In genomic region chr4:135316266-135316779, GRCh38 we compare ENCODE assay signal across 16 cellular contexts.
"Had no signal": no experiment of that assay in that cellular context is flagged by ENCODE, and none has a peak within 500 bp of the region (broad histone marks: within the 10 kb centered on the region; RNA-seq: fewer than 3 reads in every experiment).

No MANE protein-coding gene starts in this region.

- H3K27ac ChIP-seq: foreskin keratinocyte, lower lobe of right lung, sigmoid colon, testis, upper lobe of left lung, WERI-Rb-1 had no signal

- H3K4me1 ChIP-seq: foreskin keratinocyte, lower lobe of right lung, sigmoid colon, testis, upper lobe of left lung had no signal

- ATAC-seq: activated T-cell treated with anti-CD3 and anti-CD28 coated beads, Interleukin-2, amount 50 U/mL, for 72 hours; foreskin keratinocyte; left colon; lower lobe of right lung; stimulated activated effector memory CD8-positive, alpha-beta T cell treated with anti-CD3 and anti-CD28 coated beads, Interleukin-12 subunit alpha, Interleukin-12 subunit beta, amount 100 ng/mL, for 72 hours; T-cell had no signal

- H3K36me3 ChIP-seq: lower lobe of right lung, sigmoid colon, upper lobe of left lung, WERI-Rb-1 had no signal

- H3K9me3 ChIP-seq: lower lobe of right lung, sigmoid colon, testis, upper lobe of left lung had no signal

- H3K4me3 ChIP-seq: lower lobe of right lung, sigmoid colon, testis, upper lobe of left lung had no signal

- H3K27me3 ChIP-seq: foreskin keratinocyte, sigmoid colon, testis, upper lobe of left lung had no signal

- DNase-seq: activated CD4-positive, alpha-beta T cell treated with anti-CD3 and anti-CD28 coated beads for 1 hour; activated effector memory CD4-positive, alpha-beta T cell treated with anti-CD3 and anti-CD28 coated beads, Interleukin-2, amount 50 U/mL, for 16 hours; activated T-cell treated with anti-CD3 and anti-CD28 coated beads, Interleukin-2, amount 50 U/mL, for 72 hours; foreskin keratinocyte; hypothalamus; islet precursor cell; left colon; lower lobe of right lung; nucleus accumbens; sigmoid colon; stimulated activated CD4-positive, alpha-beta T cell treated with anti-CD3 and anti-CD28 coated beads, Interleukin-4, amount 100 ng/mL, for 24 hours; T-cell; testis; WERI-Rb-1 had no signal
